In genomic region chr7:2528481-2529095, GRCh38 we compare ENCODE assay signal across 9 cellular contexts. TPM values are rescaled to one million over a fixed set of nuclear protein-coding genes. Genes with fewer than 3 reads are reported as not detected.
DNase-seq lines count a peak whose midpoint lies in the region; ATAC-seq, FAIRE-seq and TF ChIP-seq lines count a peak whose summit lies in the region.
"Had no signal": no experiment of that assay in that cellular context is flagged by ENCODE, and none has a peak within 500 bp of the region (broad histone marks: within the 10 kb centered on the region; RNA-seq: fewer than 3 reads in every experiment).

No MANE protein-coding gene starts in this region.

- H3K79me2 ChIP-seq in GM12878 (ENCODE audit: control insufficient read depth, insufficient read depth, low read length): no peaks in the 10 kb centered on the region
- H3K79me2 ChIP-seq in neural progenitor cell (ENCODE audit: low read depth): peaks cover 32% of the 10 kb centered on the region

- H3K27ac ChIP-seq in GM12878 (ENCODE audit: control insufficient read depth, insufficient read depth): peak overlapping the region; percentile 61; the same call in 1 of the 2 replicates
- H3K27ac ChIP-seq in neural progenitor cell: no peak overlapping the region

- TF ChIP-seq RAD21 in GM12878 (IDR thresholded peaks at IDR 0.05; ENCODE audit: insufficient read depth, low read depth, low read length): no peak

- no peak for TF ChIP-seq CTCF in GM06990 (IDR thresholded peaks at IDR 0.05; ENCODE audit: insufficient read depth, low read length, poor library complexity, severe bottlenecking)
- TF ChIP-seq CTCF in GM12878 (IDR thresholded peaks at IDR 0.05 in 2 of 3, conservative IDR thresholded peaks at IDR 0.05 in 1 of 3; ENCODE audit: control insufficient read depth in 2 of 3, extremely low read depth in 1 of 3, insufficient read depth in 1 of 3, low read depth in 3 of 3, low read length in 3 of 3): no peak
- TF ChIP-seq CTCF in neural progenitor cell (IDR thresholded peaks at IDR 0.05): no peak

- H3K27me3 ChIP-seq in GM06990 (replicated peaks; ENCODE audit: control insufficient read depth, insufficient read depth, low read length) (no peaks in the 10 kb centered on the region), GM12878 (replicated peaks in 1 of 2; ENCODE audit: control insufficient read depth in 2 of 2, insufficient read depth in 2 of 2, low read length in 1 of 2) (no peaks in the 10 kb centered on the region), neural progenitor cell (no peaks in the 10 kb centered on the region)

- no peak for FAIRE-seq in GM12878 (lab: Jason Lieb, UNC)

- H3K9me3 ChIP-seq in GM12878 (replicated peaks; ENCODE audit: control insufficient read depth, insufficient read depth, low read length) (no peaks in the 10 kb centered on the region), neural progenitor cell (ENCODE audit: low read depth) (no peaks in the 10 kb centered on the region)

- intact Hi-C loops in GM12878 (cut with micrococcal nuclease; ENCODE audit: unreplicated experiment): no loop called here

- ATAC-seq in HG03097 (IDR thresholded peaks at IDR 0.05; ENCODE audit: low FRiP score, unreplicated experiment): peak; percentile 7
- ATAC-seq in GM12878: no peak
- no peak for ATAC-seq in HG02798 (IDR thresholded peaks at IDR 0.05; ENCODE audit: poor library complexity, unreplicated experiment)

- RAD21 ChIA-PET in GM12878 (lab: Charles Lee; ENCODE audit: unreplicated experiment): interaction anchor here (0.9 to 2.2 kb wide), 3 partner anchors 8 to 182 kb away, joined by 4 to 6 read pairs (median 5); no protein-coding TSS in a partner anchor

- peak overlapping the region; percentile 76 for H3K27ac Mint-ChIP-seq in neural progenitor cell

- no peaks in the 10 kb centered on the region for H4K20me1 ChIP-seq in GM12878 (ENCODE audit: control insufficient read depth, insufficient read depth)
- H4K20me1 ChIP-seq in neural progenitor cell (ENCODE audit: low read depth): peaks cover 75% of the 10 kb centered on the region

- 25% methylated on average over 18 of the region's 18 CpGs for WGBS in GM12878 (ENCODE audit: insufficient coverage, insufficient replicate concordance, low lambda C conversion rate, missing lambda C conversion rate)

- H3K27me3 Mint-ChIP-seq in neural progenitor cell (ENCODE audit: insufficient read depth, low read depth): peaks cover 6% of the 10 kb centered on the region

- H3K4me2 ChIP-seq in GM12878 (ENCODE audit: control insufficient read depth, insufficient read depth) (peak overlapping the region; percentile 82), neural progenitor cell (no peak overlapping the region)

- in situ Hi-C loops in GM12878 (cut with MboI): no loop called here

- peaks cover 5% of the 10 kb centered on the region for H3K36me3 Mint-ChIP-seq in neural progenitor cell

- TF ChIP-seq EP300 in GM12878 (IDR thresholded peaks at IDR 0.05; ENCODE audit: borderline replicate concordance in 1 of 2, control insufficient read depth in 1 of 2, low read depth in 2 of 2, low read length in 2 of 2): no peak

- CTCF ChIA-PET in GM12878 (lab: Yijun Ruan, JAX): no interaction called here

- peaks cover 40% of the 10 kb centered on the region for H3K4me1 Mint-ChIP-seq in neural progenitor cell

- H3F3A ChIP-seq in neural progenitor cell (ENCODE audit: low read depth): peaks cover 68% of the 10 kb centered on the region

- TF ChIP-seq POLR2A in GM12878 (IDR thresholded peaks at IDR 0.05; ENCODE audit: low read depth, low read length): no peak

- H3K36me3 ChIP-seq in GM06990 (ENCODE audit: control insufficient read depth, insufficient read depth, low read length): no peaks in the 10 kb centered on the region
- no peaks in the 10 kb centered on the region for H3K36me3 ChIP-seq in GM12878 (ENCODE audit: control insufficient read depth in 2 of 2, insufficient read depth in 2 of 2, low read length in 1 of 2)
- no peaks in the 10 kb centered on the region for H3K36me3 ChIP-seq in neural progenitor cell

- peak overlapping the region; percentile 52 for H3K4me3 Mint-ChIP-seq in neural progenitor cell

- BruUV-seq in GM12878 (replicated peaks; lab: Mats Ljungman, UMichigan): no TSS peak

- peak overlapping the region; percentile 35 for H3K9ac ChIP-seq in GM12878 (ENCODE audit: control insufficient read depth, insufficient read depth, low read length)
- H3K9ac ChIP-seq in neural progenitor cell: no peak overlapping the region

- H3K9me3 Mint-ChIP-seq in neural progenitor cell: no peaks in the 10 kb centered on the region

- H3K4me3 ChIP-seq in GM06990 (replicated peaks; ENCODE audit: low read depth, low read length): no peak overlapping the region
- H3K4me3 ChIP-seq in GM12878: no peak overlapping the region
- H3K4me3 ChIP-seq in neural progenitor cell: no peak overlapping the region

- H2AFZ ChIP-seq in GM12878 (ENCODE audit: control insufficient read depth, low read depth, low read length) (peak overlapping the region; percentile 73; the same call in 1 of the 2 replicates), neural progenitor cell (replicated peaks) (no peak overlapping the region)

- peak; percentile 18 for DNase-seq in GM06990 (ENCODE audit: extremely low read depth, insufficient read length)
- DNase-seq in GM12878 (ENCODE audit: low read depth, low spot score): no peak
- no peak for DNase-seq in neural progenitor cell (ENCODE audit: low spot score)
- no peak for DNase-seq in HPDE6-E6E7 (ENCODE audit: extremely low spot score)
- no peak for DNase-seq in ecto neural progenitor cell (ENCODE audit: low spot score)
- no peak for DNase-seq in NCI-H1694 (lab: John Stamatoyannopoulos, UW)
- DNase-seq: NCI-H1092 had no signal

- POLR2A ChIA-PET in GM12878 (lab: Charles Lee): interaction anchor here (0.5 to 2.3 kb wide), 4 partner anchors 7 to 959 kb away, joined by 4 to 10 read pairs (median 6); no protein-coding TSS in a partner anchor

- SMC1A ChIA-PET in GM12878 (lab: Charles Lee; ENCODE audit: uncharacterized antibody, unreplicated experiment): interaction anchor here (0.7 to 2.8 kb wide), 3 partner anchors 23 to 76 kb away, joined by 3 to 7 read pairs (median 4); no protein-coding TSS in a partner anchor

- peaks cover 29% of the 10 kb centered on the region for H3K4me1 ChIP-seq in GM12878 (ENCODE audit: control insufficient read depth, insufficient read depth, low read length)
- peaks cover 30% of the 10 kb centered on the region for H3K4me1 ChIP-seq in neural progenitor cell

RNA-seq across cellular contexts. Expression of gene LFNG, which starts 9.0 kb away (rescaled TPM):
- 6.2 and 7.0 TPM in 2 replicates for total RNA-seq in GM12878 (2013; cell fraction: nucleolus; rRNA removed)
- total RNA-seq in GM12878 (2014; rRNA removed) (0.11 and 0.68 TPM in 2 replicates), GM12878 (2014; rRNA removed; fragmentation: Illumina TruSeq; extraction: Trizol) (0.22 and 0.23 TPM in 2 replicates), GM12878 (2021) (0.62 and 0.80 TPM in 2 replicates), neural progenitor cell (ENCODE audit: low replicate concordance) (58.0 and 177 TPM in 2 replicates)
- not detected for polyA plus RNA-seq in GM12878 (2011; ENCODE audit: low read depth)
- polyA plus RNA-seq in GM12878 (2011; rRNA removed) (0.33 and 0.43 TPM in 2 replicates), GM12878 (2014; fragmentation: Illumina TruSeq; extraction: Trizol) (0.15 TPM in 1 of 2 replicates, not detected in the other), GM12878 (2014; fragmentation: Nextera tagmentation; extraction: Ambion mirVana) (under 1 TPM; 0.09 to 0.18 TPM), GM12878 (2014; rRNA removed) (0.68 and 0.81 TPM in 2 replicates), GM12878 (2016; fragmentation: Nextera tagmentation; extraction: Ambion mirVana) (not detected)
- polyA plus RNA-seq in GM12878 (2011; cell fraction: cytosol; rRNA removed): 0.48 and 0.51 TPM in 2 replicates
- 1.6 and 1.7 TPM in 2 replicates for polyA plus RNA-seq in GM12878 (2011; cell fraction: nucleus; rRNA removed)
- 0.15 and 0.35 TPM in 2 replicates for polyA plus RNA-seq in GM12878 (2012)
- polyA minus RNA-seq in GM12878 (2011; rRNA and poly(A)+ RNA removed): 0.15 and 0.26 TPM in 2 replicates
- not detected in 2 replicates for polyA minus RNA-seq in GM12878 (2011; cell fraction: cytosol; rRNA and poly(A)+ RNA removed)
- 0.73 and 2.0 TPM in 2 replicates for polyA minus RNA-seq in GM12878 (2011; cell fraction: nucleus; rRNA and poly(A)+ RNA removed)

RNA-seq across cellular contexts. Expression of gene BRAT1, which starts 26.7 kb away (rescaled TPM):
- 26.3 and 30.6 TPM in 2 replicates for total RNA-seq in GM12878 (2013; cell fraction: nucleolus; rRNA removed)
- 27.2 and 35.2 TPM in 2 replicates for total RNA-seq in GM12878 (2014; rRNA removed)
- 4.1 and 5.2 TPM in 2 replicates for total RNA-seq in GM12878 (2014; rRNA removed; fragmentation: Illumina TruSeq; extraction: Trizol)
- 31.0 and 32.8 TPM in 2 replicates for total RNA-seq in GM12878 (2021)
- 4.9 TPM for polyA plus RNA-seq in GM12878 (2011; ENCODE audit: low read depth)
- polyA plus RNA-seq in GM12878 (2011; rRNA removed): 2.9 and 8.1 TPM in 2 replicates
- 13.5 and 22.0 TPM in 2 replicates for polyA plus RNA-seq in GM12878 (2011; cell fraction: cytosol; rRNA removed)
- 101 and 131 TPM in 2 replicates for polyA plus RNA-seq in GM12878 (2011; cell fraction: nucleus; rRNA removed)
- 16.8 and 17.2 TPM in 2 replicates for polyA plus RNA-seq in GM12878 (2012)
- polyA plus RNA-seq in GM12878 (2014; fragmentation: Illumina TruSeq; extraction: Trizol): 0.76 and 3.3 TPM in 2 replicates
- under 1 TPM; 0.13 to 0.68 TPM for polyA plus RNA-seq in GM12878 (2014; fragmentation: Nextera tagmentation; extraction: Ambion mirVana)
- polyA plus RNA-seq in GM12878 (2014; rRNA removed): 23.8 and 32.6 TPM in 2 replicates
- 10 to 100 TPM; 43.6 to 53.3 TPM for polyA plus RNA-seq in GM12878 (2016; fragmentation: Nextera tagmentation; extraction: Ambion mirVana)
- polyA minus RNA-seq in GM12878 (2011; rRNA and poly(A)+ RNA removed): 3.9 and 12.8 TPM in 2 replicates
- 9.5 and 9.9 TPM in 2 replicates for polyA minus RNA-seq in GM12878 (2011; cell fraction: cytosol; rRNA and poly(A)+ RNA removed)
- polyA minus RNA-seq in GM12878 (2011; cell fraction: nucleus; rRNA and poly(A)+ RNA removed): 10.8 and 17.3 TPM in 2 replicates
- total RNA-seq in neural progenitor cell (ENCODE audit: low replicate concordance): 9.3 and 52.2 TPM in 2 replicates

RNA-seq across cellular contexts. Expression of gene IQCE, which starts 30.2 kb away (rescaled TPM):
- total RNA-seq in GM12878 (2013; cell fraction: nucleolus; rRNA removed): 15.3 and 19.5 TPM in 2 replicates
- total RNA-seq in GM12878 (2014; rRNA removed) (3.7 and 4.3 TPM in 2 replicates), GM12878 (2014; rRNA removed; fragmentation: Illumina TruSeq; extraction: Trizol) (2.3 and 2.5 TPM in 2 replicates), GM12878 (2021) (7.9 and 8.1 TPM in 2 replicates), neural progenitor cell (ENCODE audit: low replicate concordance) (4.6 and 10.1 TPM in 2 replicates)
- 0.75 TPM for polyA plus RNA-seq in GM12878 (2011; ENCODE audit: low read depth)
- polyA plus RNA-seq in GM12878 (2011; rRNA removed) (2.8 and 3.7 TPM in 2 replicates), GM12878 (2014; fragmentation: Illumina TruSeq; extraction: Trizol) (3.0 and 3.1 TPM in 2 replicates), GM12878 (2014; fragmentation: Nextera tagmentation; extraction: Ambion mirVana) (under 1 TPM; 0.37 to 0.45 TPM), GM12878 (2014; rRNA removed) (5.6 and 6.1 TPM in 2 replicates), GM12878 (2016; fragmentation: Nextera tagmentation; extraction: Ambion mirVana) (1 to 10 TPM; 5.8 to 5.9 TPM)
- 2.9 and 3.7 TPM in 2 replicates for polyA plus RNA-seq in GM12878 (2011; cell fraction: cytosol; rRNA removed)
- 13.7 and 15.4 TPM in 2 replicates for polyA plus RNA-seq in GM12878 (2011; cell fraction: nucleus; rRNA removed)
- polyA plus RNA-seq in GM12878 (2012): 2.0 and 2.6 TPM in 2 replicates
- 2.5 and 4.9 TPM in 2 replicates for polyA minus RNA-seq in GM12878 (2011; rRNA and poly(A)+ RNA removed)
- 1.1 and 3.7 TPM in 2 replicates for polyA minus RNA-seq in GM12878 (2011; cell fraction: cytosol; rRNA and poly(A)+ RNA removed)
- 3.4 and 6.5 TPM in 2 replicates for polyA minus RNA-seq in GM12878 (2011; cell fraction: nucleus; rRNA and poly(A)+ RNA removed)

RNA-seq across cellular contexts. Expression of gene GRIFIN, which starts 52.4 kb away (rescaled TPM):
- total RNA-seq in GM12878 (2013; cell fraction: nucleolus; rRNA removed): not detected in 2 replicates
- not detected in 2 replicates for total RNA-seq in GM12878 (2014; rRNA removed)
- not detected in 2 replicates for total RNA-seq in GM12878 (2014; rRNA removed; fragmentation: Illumina TruSeq; extraction: Trizol)
- total RNA-seq in GM12878 (2021): not detected in 2 replicates
- polyA plus RNA-seq in GM12878 (2011; ENCODE audit: low read depth): not detected
- not detected in 2 replicates for polyA plus RNA-seq in GM12878 (2011; rRNA removed)
- polyA plus RNA-seq in GM12878 (2011; cell fraction: cytosol; rRNA removed): not detected in 2 replicates
- polyA plus RNA-seq in GM12878 (2011; cell fraction: nucleus; rRNA removed): not detected in 2 replicates
- not detected in 2 replicates for polyA plus RNA-seq in GM12878 (2012)
- polyA plus RNA-seq in GM12878 (2014; fragmentation: Illumina TruSeq; extraction: Trizol): not detected in 2 replicates
- polyA plus RNA-seq in GM12878 (2014; fragmentation: Nextera tagmentation; extraction: Ambion mirVana): not detected
- polyA plus RNA-seq in GM12878 (2014; rRNA removed): not detected in 2 replicates
- polyA plus RNA-seq in GM12878 (2016; fragmentation: Nextera tagmentation; extraction: Ambion mirVana): not detected
- polyA minus RNA-seq in GM12878 (2011; rRNA and poly(A)+ RNA removed): not detected in 2 replicates
- polyA minus RNA-seq in GM12878 (2011; cell fraction: cytosol; rRNA and poly(A)+ RNA removed): not detected in 2 replicates
- polyA minus RNA-seq in GM12878 (2011; cell fraction: nucleus; rRNA and poly(A)+ RNA removed): not detected in 2 replicates
- not detected in 2 replicates for total RNA-seq in neural progenitor cell (ENCODE audit: low replicate concordance)
